In genomic region chr13:31824705-31825512, GRCh38 we compare ENCODE assay signal across 10 cellular contexts.
A peak's percentile ranks its signal among the peaks of the same experiment; 100 is the strongest.
DNase-seq lines count a peak whose midpoint lies in the region; ATAC-seq and TF ChIP-seq lines count a peak whose summit lies in the region.
"Had no signal": no experiment of that assay in that cellular context is flagged by ENCODE, and none has a peak within 500 bp of the region (broad histone marks: within the 10 kb centered on the region; RNA-seq: fewer than 3 reads in every experiment).

No MANE protein-coding gene starts in this region.

- POLR2A ChIA-PET in A673 (lab: Charles Lee; ENCODE audit: low non-redundant PET) (no interaction called here), OCI-LY7 (lab: Charles Lee) (no interaction called here)

- intact Hi-C loops in A673 (cut with micrococcal nuclease; ENCODE audit: unreplicated experiment), result no loop called here
- intact Hi-C loops in OCI-LY7 (cut with micrococcal nuclease; ENCODE audit: unreplicated experiment), result no loop called here

- no peak overlapping the region for H3K27ac ChIP-seq in A673 (ENCODE audit: low read depth, low read length, poor library complexity, severe bottlenecking)
- no peak overlapping the region for H3K27ac ChIP-seq in OCI-LY7 (ENCODE audit: low read depth, low read length, poor library complexity, severe bottlenecking)
- H3K27ac ChIP-seq: esophagus squamous epithelium had no signal

- H3K79me2 ChIP-seq in OCI-LY7 (ENCODE audit: insufficient read depth, low read depth, low read length), result no peaks in the 10 kb centered on the region

- no peaks in the 10 kb centered on the region for H3K27me3 ChIP-seq in A673 (replicated peaks; ENCODE audit: insufficient read depth, low read depth, low read length, poor library complexity)
- H3K27me3 ChIP-seq: esophagus squamous epithelium had no signal

- CTCF ChIA-PET in A673 (lab: Charles Lee) (interaction anchor here (0.8 kb wide), 1 partner anchor 19 kb away, joined by 3 read pairs; no protein-coding TSS in a partner anchor), OCI-LY7 (lab: Charles Lee; ENCODE audit: unreplicated experiment) (no interaction called here)

- H3K4me2 ChIP-seq in OCI-LY7 (ENCODE audit: low read length), result no peak overlapping the region

- in situ Hi-C loops in GM13977 (cut with MboI; ENCODE audit: low pct_unique_long_range_greater_than_20kb, low sequenced_read_pairs, unreplicated experiment), result no loop called here

- TF ChIP-seq CTCF in A673 (conservative IDR thresholded peaks at IDR 0.05; ENCODE audit: low read depth, low read length), result 0 out of 2 replicates have a peak, but pooled peaks have one; percentile 29
- peak; percentile 39 for TF ChIP-seq CTCF in GM13977 (IDR thresholded peaks at IDR 0.05; ENCODE audit: extremely low read depth, insufficient read depth, missing control alignments)
- no peak for TF ChIP-seq CTCF in OCI-LY7 (conservative IDR thresholded peaks at IDR 0.05; ENCODE audit: low read length)

- H3K9me3 ChIP-seq in A673 (ENCODE audit: low read depth, low read length, poor library complexity, severe bottlenecking), result no peaks in the 10 kb centered on the region
- no peaks in the 10 kb centered on the region for H3K9me3 ChIP-seq in OCI-LY7 (ENCODE audit: low read length)
- H3K9me3 ChIP-seq: esophagus squamous epithelium had no signal

- H3K36me3 ChIP-seq in A673 (ENCODE audit: insufficient read depth, low read length, poor library complexity, severe bottlenecking) (no peaks in the 10 kb centered on the region), OCI-LY7 (ENCODE audit: insufficient read depth, low read length) (no peaks in the 10 kb centered on the region)
- H3K36me3 ChIP-seq: esophagus squamous epithelium had no signal

- DNase-seq in A673 (ENCODE audit: low spot score) (peak; percentile 7), GM13977 (ENCODE audit: low spot score) (peak; percentile 15), OCI-LY7 (ENCODE audit: low spot score) (peak; percentile 3), foreskin melanocyte (peak; percentile 79), GM19238 (ENCODE audit: insufficient read length, low spot score) (no peak)
- DNase-seq in activated T-cell treated with anti-CD3 and anti-CD28 coated beads, Interleukin-2, amount 50 U/mL, for 24 hours, result no peak
- DNase-seq: activated CD8-positive, alpha-beta T cell treated with anti-CD3 and anti-CD28 coated beads, Interleukin-2, amount 10 ng/mL, durations not matched to agents 7 days and 5 days; esophagus squamous epithelium had no signal

- BruUV-seq in A673 (replicated peaks; lab: Mats Ljungman, UMichigan) (no TSS peak), OCI-LY7 (replicated peaks; lab: Mats Ljungman, UMichigan) (no TSS peak)

- H3K4me3 Mint-ChIP-seq in activated T-cell treated with anti-CD3 and anti-CD28 coated beads, Interleukin-2, amount 50 U/mL, for 24 hours, result no peak overlapping the region
- H3K4me3 Mint-ChIP-seq: activated CD8-positive, alpha-beta T cell treated with anti-CD3 and anti-CD28 coated beads, Interleukin-2, amount 10 ng/mL, durations not matched to agents 7 days and 5 days had no signal

- no peak overlapping the region for H2AFZ ChIP-seq in OCI-LY7 (ENCODE audit: low read length)

- H3K4me1 Mint-ChIP-seq in activated T-cell treated with anti-CD3 and anti-CD28 coated beads, Interleukin-2, amount 50 U/mL, for 24 hours (ENCODE audit: low read depth), result no peaks in the 10 kb centered on the region

- H4K20me1 ChIP-seq in OCI-LY7 (ENCODE audit: insufficient read depth, low read length), result no peaks in the 10 kb centered on the region

- ATAC-seq in GM18861 (IDR thresholded peaks at IDR 0.05; ENCODE audit: unreplicated experiment) (no peak), HG03469 (IDR thresholded peaks at IDR 0.05; ENCODE audit: unreplicated experiment) (no peak)
- ATAC-seq: activated CD8-positive, alpha-beta T cell treated with anti-CD3 and anti-CD28 coated beads, Interleukin-2, amount 10 ng/mL, durations not matched to agents 7 days and 5 days had no signal

- no peaks in the 10 kb centered on the region for H3K9me3 Mint-ChIP-seq in activated T-cell treated with anti-CD3 and anti-CD28 coated beads, Interleukin-2, amount 50 U/mL, for 24 hours

- H3K4me1 ChIP-seq in A673 (ENCODE audit: insufficient read depth, low read length, poor library complexity, severe bottlenecking) (no peaks in the 10 kb centered on the region), OCI-LY7 (ENCODE audit: insufficient read depth, low read length, poor library complexity, severe bottlenecking) (no peaks in the 10 kb centered on the region)
- H3K4me1 ChIP-seq: esophagus squamous epithelium had no signal

- no peaks in the 10 kb centered on the region for H3K9me2 ChIP-seq in OCI-LY7 (ENCODE audit: insufficient read depth, low read length)

- no peak overlapping the region for H3K27ac Mint-ChIP-seq in activated T-cell treated with anti-CD3 and anti-CD28 coated beads, Interleukin-2, amount 50 U/mL, for 24 hours
- H3K27ac Mint-ChIP-seq: activated CD8-positive, alpha-beta T cell treated with anti-CD3 and anti-CD28 coated beads, Interleukin-2, amount 10 ng/mL, durations not matched to agents 7 days and 5 days had no signal

- H3K4me3 ChIP-seq in A673 (ENCODE audit: low read depth, low read length, poor library complexity, severe bottlenecking) (no peak overlapping the region), OCI-LY7 (ENCODE audit: low read depth, low read length, poor library complexity, severe bottlenecking) (no peak overlapping the region)
- H3K4me3 ChIP-seq: esophagus squamous epithelium had no signal

- H3K36me3 Mint-ChIP-seq in activated T-cell treated with anti-CD3 and anti-CD28 coated beads, Interleukin-2, amount 50 U/mL, for 24 hours (ENCODE audit: low read depth), result no peaks in the 10 kb centered on the region

- no peaks in the 10 kb centered on the region for H3K27me3 Mint-ChIP-seq in activated T-cell treated with anti-CD3 and anti-CD28 coated beads, Interleukin-2, amount 50 U/mL, for 24 hours

Comparison
In these comparisons a context has a peak if more than half of its experiments do, and no peak if none do; other contexts are left out.
1. DNase-seq: peak in A673 (single experiment), GM13977 (single experiment), OCI-LY7 (single experiment) and foreskin melanocyte (single experiment); none in activated T-cell treated with anti-CD3 and anti-CD28 coated beads, Interleukin-2, amount 50 U/mL, for 24 hours (single experiment) and GM19238 (single experiment).